Comparison of ENCODE assay signal across 9 cellular contexts in genomic region chr15:64571857-64572291, GRCh38.
A peak's percentile ranks its signal among the peaks of the same experiment; 100 is the strongest.
DNase-seq lines count a peak whose midpoint lies in the region; ATAC-seq and TF ChIP-seq lines count a peak whose summit lies in the region.
"Had no signal": no experiment of that assay in that cellular context is flagged by ENCODE, and none has a peak within 500 bp of the region (broad histone marks: within the 10 kb centered on the region; RNA-seq: fewer than 3 reads in every experiment).

No MANE protein-coding gene starts in this region.

- in situ Hi-C loops in GM13977 (cut with MboI; ENCODE audit: low pct_unique_long_range_greater_than_20kb, low sequenced_read_pairs, unreplicated experiment) = no loop called here

- H3K9me2 ChIP-seq in PC-9 (ENCODE audit: insufficient read depth) = no peaks in the 10 kb centered on the region

- H3K9me3 ChIP-seq in PC-9 (ENCODE audit: insufficient read depth, low read depth) = no peaks in the 10 kb centered on the region
- H3K9me3 ChIP-seq: thoracic aorta had no signal

- CTCF ChIA-PET in PC-9 (lab: Charles Lee) = no interaction called here

- no peak overlapping the region for H3K4me3 ChIP-seq in PC-9
- H3K4me3 ChIP-seq: thoracic aorta had no signal

- POLR2A ChIA-PET in PC-9 (lab: Charles Lee; ENCODE audit: unreplicated experiment) = interaction anchor here (0.6 to 0.7 kb wide), 2 partner anchors 221 to 751 kb away, joined by 3 to 9 read pairs; no protein-coding TSS in a partner anchor

- no peak overlapping the region for H2AFZ ChIP-seq in PC-9

- peak; percentile 31 for DNase-seq in GM13977 (ENCODE audit: low spot score)
- peak; percentile 41 to 93 for DNase-seq in PC-9
- DNase-seq in lung microvascular endothelial cell (ENCODE audit: low read depth in 2 of 2) = peak; percentile 35 to 57
- DNase-seq in DMS153 treated with DMSO at 0.1 percent for 48 hours (lab: John Stamatoyannopoulos, UW; ENCODE audit: unreplicated experiment) = no peak
- no peak for DNase-seq in effector CD8-positive, alpha-beta T cell (lab: John Stamatoyannopoulos, UW)
- DNase-seq in NCI-H345 (lab: John Stamatoyannopoulos, UW) = no peak

- intact Hi-C loops in PC-9 (cut with micrococcal nuclease; ENCODE audit: unreplicated experiment) = loop anchor here (10.0 kb wide), 1 partner anchor 57 kb away; no protein-coding TSS in a partner anchor

- no TSS peak for BruUV-seq in PC-9 (replicated peaks; lab: Mats Ljungman, UMichigan)

- no peaks in the 10 kb centered on the region for H3K36me3 ChIP-seq in PC-9 (ENCODE audit: low read depth)
- H3K36me3 ChIP-seq: thoracic aorta had no signal

- TF ChIP-seq CTCF in GM13977 (IDR thresholded peaks at IDR 0.05; ENCODE audit: extremely low read depth, insufficient read depth, missing control alignments) (no peak), PC-9 (conservative IDR thresholded peaks at IDR 0.05) (no peak)

- peak overlapping the region; percentile 68 for H3K27ac ChIP-seq in PC-9
- H3K27ac ChIP-seq: thoracic aorta had no signal

- no peak overlapping the region for H3K4me2 ChIP-seq in PC-9

- H3K4me1 ChIP-seq in PC-9 (replicated peaks; ENCODE audit: insufficient read depth) = peaks cover 19% of the 10 kb centered on the region

- H3K27me3 ChIP-seq in PC-9 (ENCODE audit: insufficient read depth, low read depth) = no peaks in the 10 kb centered on the region

- H3F3A ChIP-seq in PC-9 (ENCODE audit: insufficient read depth, low read depth) = peaks cover 9% of the 10 kb centered on the region

- H3K79me2 ChIP-seq in PC-9 (ENCODE audit: low read depth) = peaks cover 27% of the 10 kb centered on the region

- peak; percentile 51 for ATAC-seq in GM21786 (IDR thresholded peaks at IDR 0.05; ENCODE audit: unreplicated experiment)
- no peak for ATAC-seq in HG03469 (IDR thresholded peaks at IDR 0.05; ENCODE audit: unreplicated experiment)

- peaks cover 17% of the 10 kb centered on the region for H4K20me1 ChIP-seq in PC-9 (ENCODE audit: insufficient read depth)

Comparison
In these comparisons a context has a peak if more than half of its experiments do, and no peak if none do; other contexts are left out.
1. DNase-seq: peak in GM13977 (single experiment), PC-9 (2 of 2) and lung microvascular endothelial cell (2 of 2); none in DMS153 treated with DMSO at 0.1 percent for 48 hours (single experiment), effector CD8-positive, alpha-beta T cell (single experiment) and NCI-H345 (single experiment).